ENCODE assay signal across 8 cellular contexts in genomic region chrX:135345328-135345645, GRCh38. TPM values are rescaled to one million over a fixed set of nuclear protein-coding genes. Genes with fewer than 3 reads are reported as not detected.
DNase-seq lines count a peak whose midpoint lies in the region; ATAC-seq and TF ChIP-seq lines count a peak whose summit lies in the region.

No MANE protein-coding gene starts in this region.

- 37% methylated on average over 7 of the region's 7 CpGs for WGBS in mammary epithelial cell (ENCODE audit: low coverage, missing lambda C conversion rate)

- H3K4me1 ChIP-seq in mammary epithelial cell (ENCODE audit: insufficient read depth, low read length), result no peaks in the 10 kb centered on the region
- H3K4me1 ChIP-seq in left lung, result peaks cover 8 to 28% of the 10 kb centered on the region in 2 donors

- DNase-seq in EH (ENCODE audit: low read depth) (peak; percentile 85), NCI-H1105 (lab: John Stamatoyannopoulos, UW) (peak; percentile 54), mammary epithelial cell (peak; percentile 29), left lung (no peak), pons (ENCODE audit: low spot score) (no peak)

- peak overlapping the region; percentile 56 for H3K9ac ChIP-seq in mammary epithelial cell (ENCODE audit: insufficient read depth, low read length)

- H3K27ac ChIP-seq in mammary epithelial cell (ENCODE audit: insufficient read depth, low read depth, low read length), result peak overlapping the region; percentile 52
- H3K27ac ChIP-seq in left lung, result peak overlapping the region; percentile 91 to 95
- H3K27ac ChIP-seq in temporal lobe (ENCODE audit: low read depth, low read length), result peak overlapping the region; percentile 9

- H2AFZ ChIP-seq in mammary epithelial cell (ENCODE audit: low read depth, low read length), result peak overlapping the region; percentile 88

- H3K36me3 ChIP-seq in mammary epithelial cell (ENCODE audit: insufficient read depth, low read length) (no peaks in the 10 kb centered on the region), left lung (peaks cover 0 to 17% of the 10 kb centered on the region in 2 donors)

- in situ Hi-C loops in mammary epithelial cell (cut with MboI; ENCODE audit: low sequenced_read_pairs in 2 of 2), result no loop called here

- CTCF ChIA-PET in mammary epithelial cell (lab: Charles Lee; ENCODE audit: low non-redundant PET), result no interaction called here

- H3K27me3 ChIP-seq in mammary epithelial cell (ENCODE audit: insufficient read depth, low read length) (no peaks in the 10 kb centered on the region), left lung (peaks cover 0 to 4% of the 10 kb centered on the region in 2 donors)

- BruUV-seq in mammary epithelial cell (replicated peaks; lab: Mats Ljungman, UMichigan), result no TSS peak

- intact Hi-C loops in mammary epithelial cell (cut with micrococcal nuclease), result no loop called here
- intact Hi-C loops in left lung (cut with DNase I), result no loop called here

- H3K79me2 ChIP-seq in mammary epithelial cell (ENCODE audit: insufficient read depth, low read length), result peaks cover 33% of the 10 kb centered on the region

- H4K20me1 ChIP-seq in mammary epithelial cell (ENCODE audit: insufficient read depth, low read length), result no peaks in the 10 kb centered on the region

- dilution Hi-C loops in mammary epithelial cell (cut with HindIII; ENCODE audit: low sequenced_read_pairs), result no loop called here

- TF ChIP-seq CTCF in mammary epithelial cell (conservative IDR thresholded peaks at IDR 0.05 in 1 of 2, IDR thresholded peaks at IDR 0.05 in 1 of 2; ENCODE audit: extremely low read depth in 1 of 2, insufficient read depth in 1 of 2, low read depth in 1 of 2, low read length in 2 of 2) (no peak), left lung (IDR thresholded peaks at IDR 0.05) (no peak)

- H3K9me3 ChIP-seq in mammary epithelial cell (replicated peaks; ENCODE audit: insufficient read depth, low read length) (no peaks in the 10 kb centered on the region), left lung (no peaks in the 10 kb centered on the region)

- peak overlapping the region; percentile 69 for H3K4me2 ChIP-seq in mammary epithelial cell (ENCODE audit: insufficient read depth, low read depth, low read length)

- H3K4me3 ChIP-seq in mammary epithelial cell (replicated peaks in 1 of 3; ENCODE audit: insufficient read depth in 1 of 3, low read depth in 2 of 3, low read length in 3 of 3) (peak overlapping the region; percentile 50 to 62 (median 52)), left lung (peak overlapping the region; percentile 44 to 70)

- ATAC-seq in left lung (peak; percentile 3), GM19463 (IDR thresholded peaks at IDR 0.05; ENCODE audit: unreplicated experiment) (no peak), GM19452 (IDR thresholded peaks at IDR 0.05; ENCODE audit: unreplicated experiment) (no peak)

RNA-seq across cellular contexts. Expression of gene ZNF449, which starts 0.7 kb away (rescaled TPM):
- total RNA-seq in mammary epithelial cell (1 to 10 TPM; 7.8 to 9.7 TPM), left lung (1 to 10 TPM; 6.2 to 6.4 TPM), temporal lobe (8.6 TPM)
- 1.6 TPM for polyA plus RNA-seq in mammary epithelial cell
- 2.1 TPM for polyA minus RNA-seq in mammary epithelial cell

RNA-seq across cellular contexts. Expression of gene ZNF75D, which starts 1.4 kb away (rescaled TPM):
- total RNA-seq in mammary epithelial cell, result 1 to 10 TPM; 5.6 to 6.7 TPM
- 2.3 TPM for polyA plus RNA-seq in mammary epithelial cell
- polyA minus RNA-seq in mammary epithelial cell, result 1.4 TPM
- total RNA-seq in left lung, result 10 to 100 TPM in 1 of 2 donors, 1 to 10 TPM in 1; 9.3 to 11.0 TPM
- 9.3 TPM for total RNA-seq in temporal lobe

RNA-seq across cellular contexts. Expression of gene ETDC, which starts 36.0 kb away (rescaled TPM):
- not detected for total RNA-seq in mammary epithelial cell
- not detected for polyA plus RNA-seq in mammary epithelial cell
- not detected for polyA minus RNA-seq in mammary epithelial cell
- not detected for total RNA-seq in left lung
- total RNA-seq in temporal lobe, result not detected

Comparison
In these comparisons a context has a peak if more than half of its experiments do, and no peak if none do; other contexts are left out.
1. DNase-seq: peak in EH (single experiment), NCI-H1105 (single experiment) and mammary epithelial cell (single experiment); none in left lung (0 of 2) and pons (single experiment).
2. H3K27ac ChIP-seq: peak in every context shown above with its lines; median percentile 93 in left lung; 52 in mammary epithelial cell; 9 in temporal lobe.